Comparison of ENCODE assay signal across 1 cellular context in genomic region chr20:23484081-23484480, GRCh38.
TF ChIP-seq lines count a peak whose summit lies in the region.

No MANE protein-coding gene starts in this region.

TF ChIP-seq in GM23338, 12 proteins besides CTCF, POLR2A, EP300 and RAD21 (continued from another document):
- TF ChIP-seq ZNF114 (CRISPR knock-in tag; IDR thresholded peaks at IDR 0.05) (no peak), REST (IDR thresholded peaks at IDR 0.05; ENCODE audit: unreplicated experiment) (no peak), POLR2AphosphoS5 (IDR thresholded peaks at IDR 0.05; ENCODE audit: low read depth) (no peak)
